In genomic region chr18:47930086-47930843, GRCh38 we compare ENCODE assay signal across 8 cellular contexts. TPM values are rescaled to one million over a fixed set of nuclear protein-coding genes. Genes with fewer than 3 reads are reported as not detected.
A peak's percentile ranks its signal among the peaks of the same experiment; 100 is the strongest.
DNase-seq lines count a peak whose midpoint lies in the region; ATAC-seq and TF ChIP-seq lines count a peak whose summit lies in the region.

TSS of gene SMAD2 (minus strand) at chr18:47930659. CDS start at chr18:47896756, 33,903 bp downstream.

- peak within 1 kb of the TSS; percentile 68 for H4K91ac ChIP-seq in IMR-90 (ENCODE audit: insufficient read depth, low read depth, low read length)

- peaks cover 86% of the 10 kb centered on the region for H3F3A ChIP-seq in neural progenitor cell (ENCODE audit: low read depth)

- no peak for TF ChIP-seq CTCF in IMR-90 (conservative IDR thresholded peaks at IDR 0.05; ENCODE audit: low read depth, low read length)
- TF ChIP-seq CTCF in RWPE2 (IDR thresholded peaks at IDR 0.05; ENCODE audit: poor library complexity, severe bottlenecking): no peak
- no peak for TF ChIP-seq CTCF in foreskin fibroblast (IDR thresholded peaks at IDR 0.05; ENCODE audit: low read depth, low read length)
- TF ChIP-seq CTCF in neural progenitor cell (IDR thresholded peaks at IDR 0.05): no peak

- H3K27ac Mint-ChIP-seq in neural progenitor cell: peak within 1 kb of the TSS; percentile 85

- peak within 1 kb of the TSS; percentile 51 for H3K14ac ChIP-seq in IMR-90 (replicated peaks; ENCODE audit: low read depth, low read length)

- peak within 1 kb of the TSS; percentile 98 for H3K27ac ChIP-seq in IMR-90 (ENCODE audit: insufficient read depth, low read length)
- H3K27ac ChIP-seq in RWPE2 (ENCODE audit: poor library complexity, severe bottlenecking): peak within 1 kb of the TSS; percentile 91
- H3K27ac ChIP-seq in neural progenitor cell: peak within 1 kb of the TSS; percentile 99
- peak within 1 kb of the TSS; percentile 76 for H3K27ac ChIP-seq in stomach smooth muscle (ENCODE audit: low read length)

- 0% methylated on average over 12 of the region's 87 CpGs; no CpG with 5 or more reads in 1 of the 2 experiments for WGBS in IMR-90 (ENCODE audit: extremely low coverage in 2 of 2, insufficient read length in 1 of 2), 2 experiments

- no peak for TF ChIP-seq RAD21 in IMR-90 (IDR thresholded peaks at IDR 0.05; ENCODE audit: low read length)

- peaks cover 3% of the 10 kb centered on the region for H3K36me3 Mint-ChIP-seq in neural progenitor cell

- peak within 1 kb of the TSS; percentile 58 for H3K18ac ChIP-seq in IMR-90 (ENCODE audit: low read depth, low read length)

- intact Hi-C loops in IMR-90 (cut with micrococcal nuclease): loop anchor here (2.0 to 5.0 kb wide), 2 partner anchors 93 to 158 kb away; no protein-coding TSS in a partner anchor

- H3K79me1 ChIP-seq in IMR-90 (ENCODE audit: low read depth in 1 of 2, low read length in 2 of 2): peaks cover 4 to 30% of the 10 kb centered on the region in 2 experiments; a peak in 2 of 4 replicates

- H4K20me1 ChIP-seq in IMR-90 (ENCODE audit: insufficient read depth, low read length) (peaks cover 30% of the 10 kb centered on the region; the same call in 1 of the 2 replicates), neural progenitor cell (ENCODE audit: low read depth) (peaks cover 47% of the 10 kb centered on the region)

- H2AFZ ChIP-seq in IMR-90 (replicated peaks; ENCODE audit: low read length, poor library complexity) (peak within 1 kb of the TSS; percentile 97), neural progenitor cell (replicated peaks) (peak within 1 kb of the TSS; percentile 76)

- H2AK5ac ChIP-seq in IMR-90 (ENCODE audit: low read depth, low read length): peak within 1 kb of the TSS; percentile 21; the same call in 1 of the 2 replicates

- H3K27me3 ChIP-seq in IMR-90 (ENCODE audit: control insufficient read depth, insufficient read depth, low read length) (no peaks in the 10 kb centered on the region; the same call in 1 of the 2 replicates), RWPE2 (ENCODE audit: insufficient read depth, poor library complexity, severe bottlenecking) (no peaks in the 10 kb centered on the region), neural progenitor cell (no peaks in the 10 kb centered on the region), stomach smooth muscle (ENCODE audit: control insufficient read depth in 1 of 2, insufficient read depth in 2 of 2, low read length in 2 of 2) (no peaks in the 10 kb centered on the region)

- H3K23ac ChIP-seq in IMR-90 (ENCODE audit: low read depth, low read length): peak within 1 kb of the TSS; percentile 55

- DNase-seq in DMS153 (lab: John Stamatoyannopoulos, UW) (peak; percentile 80), IMR-90 (peak; percentile 35), RWPE2 (ENCODE audit: low spot score) (peak; percentile 89), foreskin fibroblast (peak; percentile 73 to 89), neural progenitor cell (ENCODE audit: low spot score) (peak; percentile 93)
- DNase-seq in activated effector memory CD4-positive, alpha-beta T cell treated with anti-CD3 and anti-CD28 coated beads, Interleukin-2, amount 50 U/mL, for 16 hours: peak; percentile 91

- peak within 1 kb of the TSS; percentile 67 for H2BK120ac ChIP-seq in IMR-90 (ENCODE audit: low read depth, low read length)

- peak within 1 kb of the TSS; percentile 78 to 93; a peak in 3 of 4 replicates for H4K8ac ChIP-seq in IMR-90 (ENCODE audit: low read depth in 2 of 2, low read length in 2 of 2)

- BruUV-seq in IMR-90 (replicated peaks; lab: Mats Ljungman, UMichigan): no TSS peak

- peak within 1 kb of the TSS; percentile 89 for H3K56ac ChIP-seq in IMR-90 (ENCODE audit: extremely low read depth, insufficient read depth, low read length)

- no peaks in the 10 kb centered on the region for H3K9me3 ChIP-seq in IMR-90 (ENCODE audit: control insufficient read depth, insufficient read depth, low read length)
- no peaks in the 10 kb centered on the region for H3K9me3 ChIP-seq in RWPE2 (ENCODE audit: severe bottlenecking)
- no peaks in the 10 kb centered on the region for H3K9me3 ChIP-seq in neural progenitor cell (ENCODE audit: low read depth)
- no peaks in the 10 kb centered on the region for H3K9me3 ChIP-seq in stomach smooth muscle (ENCODE audit: control insufficient read depth in 2 of 2, low read length in 2 of 2)

- no peak within 1 kb of the TSS for H2BK20ac ChIP-seq in IMR-90 (ENCODE audit: low read depth, low read length)

- H3K4me2 ChIP-seq in IMR-90 (ENCODE audit: low read depth, low read length) (peak within 1 kb of the TSS; percentile 78), neural progenitor cell (peak within 1 kb of the TSS; percentile 97)

- H3K4ac ChIP-seq in IMR-90 (ENCODE audit: low read depth, low read length): peak within 1 kb of the TSS; percentile 88

- H3K9ac ChIP-seq in IMR-90 (ENCODE audit: low read depth, low read length) (peak within 1 kb of the TSS; percentile 98), neural progenitor cell (peak within 1 kb of the TSS; percentile 63), stomach smooth muscle (ENCODE audit: low read length in 2 of 2) (peak within 1 kb of the TSS; percentile 81 to 87)

- H3K36me3 ChIP-seq in IMR-90 (ENCODE audit: control insufficient read depth, insufficient read depth, low read length) (no peaks in the 10 kb centered on the region), RWPE2 (ENCODE audit: low read depth) (no peaks in the 10 kb centered on the region), neural progenitor cell (no peaks in the 10 kb centered on the region), stomach smooth muscle (ENCODE audit: control insufficient read depth in 2 of 2, insufficient read depth in 2 of 2, low read length in 2 of 2) (no peaks in the 10 kb centered on the region)

- H2BK15ac ChIP-seq in IMR-90 (ENCODE audit: low read depth, low read length): peak within 1 kb of the TSS; percentile 44; the same call in 1 of the 3 replicates

- peak within 1 kb of the TSS; percentile 66 for H4K5ac ChIP-seq in IMR-90 (ENCODE audit: low read depth, low read length)

- POLR2A ChIA-PET in IMR-90 (lab: Charles Lee; ENCODE audit: unreplicated experiment): interaction anchor here (0.6 to 0.7 kb wide), 2 partner anchors 53 to 375 kb away, joined by 3 to 10 read pairs; no protein-coding TSS in a partner anchor

- peaks cover 38% of the 10 kb centered on the region for H3K4me1 Mint-ChIP-seq in neural progenitor cell

- H3K4me3 Mint-ChIP-seq in neural progenitor cell: peak within 1 kb of the TSS; percentile 95

- in situ Hi-C loops in IMR-90 (cut with MboI; ENCODE audit: low sequenced_read_pairs): no loop called here

- H3K4me1 ChIP-seq in IMR-90 (ENCODE audit: control insufficient read depth, insufficient read depth, low read length): no peaks in the 10 kb centered on the region
- H3K4me1 ChIP-seq in RWPE2 (ENCODE audit: insufficient read depth, poor library complexity, severe bottlenecking): peaks cover 8% of the 10 kb centered on the region
- H3K4me1 ChIP-seq in neural progenitor cell: peaks cover 70% of the 10 kb centered on the region
- H3K4me1 ChIP-seq in stomach smooth muscle (ENCODE audit: control insufficient read depth, insufficient read depth, low read length): peaks cover 4% of the 10 kb centered on the region

- dilution Hi-C loops in IMR-90 (cut with HindIII; ENCODE audit: low sequenced_read_pairs, unreplicated experiment): no loop called here

- peaks cover 4% of the 10 kb centered on the region for H3K27me3 Mint-ChIP-seq in neural progenitor cell (ENCODE audit: insufficient read depth, low read depth)

- H3K4me3 ChIP-seq in IMR-90 (ENCODE audit: insufficient read depth, low read depth, low read length): peak within 1 kb of the TSS; percentile 98
- H3K4me3 ChIP-seq in RWPE2 (ENCODE audit: severe bottlenecking): peak within 1 kb of the TSS; percentile 52
- H3K4me3 ChIP-seq in foreskin fibroblast (ENCODE audit: low read depth in 1 of 2, low read length in 2 of 2): peak within 1 kb of the TSS; percentile 78 to 96
- H3K4me3 ChIP-seq in neural progenitor cell: peak within 1 kb of the TSS; percentile 99
- H3K4me3 ChIP-seq in stomach smooth muscle (ENCODE audit: low read length in 2 of 2): peak within 1 kb of the TSS; percentile 86 to 90

- H3K9me1 ChIP-seq in IMR-90 (ENCODE audit: insufficient read depth, low read length): peaks cover 7% of the 10 kb centered on the region

- peak within 1 kb of the TSS; percentile 82 for H2BK5ac ChIP-seq in IMR-90 (ENCODE audit: low read depth, low read length, poor library complexity, severe bottlenecking)

- no peak; the same call in 1 of the 2 replicates for TF ChIP-seq POLR2A in IMR-90 (IDR thresholded peaks at IDR 0.05; ENCODE audit: low read depth, low read length)

- H3K9me3 Mint-ChIP-seq in neural progenitor cell: peaks cover 2% of the 10 kb centered on the region

- CTCF ChIA-PET in IMR-90 (lab: Yijun Ruan, JAX): interaction anchor here (0.6 kb wide), 1 partner anchor 1039 kb away, joined by 3 read pairs; no protein-coding TSS in a partner anchor

- ATAC-seq in GM21526 (IDR thresholded peaks at IDR 0.05; ENCODE audit: low FRiP score, unreplicated experiment): peak; percentile 26
- ATAC-seq in IMR-90 (ENCODE audit: low read depth): peak; percentile 68
- peak; percentile 32 for ATAC-seq in RWPE2 (ENCODE audit: low read depth)

- H2AK9ac ChIP-seq in IMR-90 (replicated peaks; ENCODE audit: low read depth, low read length, poor library complexity): peak within 1 kb of the TSS; percentile 80

- H3K79me2 ChIP-seq in neural progenitor cell (ENCODE audit: low read depth): peaks cover 50% of the 10 kb centered on the region

TF ChIP-seq in IMR-90, 13 proteins besides CTCF, POLR2A, EP300 and RAD21:
- TF ChIP-seq MAFK (IDR thresholded peaks at IDR 0.05; ENCODE audit: low read depth, low read length): no peak
- peak; percentile 9; the same call in 1 of the 2 replicates for TF ChIP-seq MAZ (IDR thresholded peaks at IDR 0.05; ENCODE audit: borderline replicate concordance, low read depth, low read length)
- TF ChIP-seq, protein P1, sequence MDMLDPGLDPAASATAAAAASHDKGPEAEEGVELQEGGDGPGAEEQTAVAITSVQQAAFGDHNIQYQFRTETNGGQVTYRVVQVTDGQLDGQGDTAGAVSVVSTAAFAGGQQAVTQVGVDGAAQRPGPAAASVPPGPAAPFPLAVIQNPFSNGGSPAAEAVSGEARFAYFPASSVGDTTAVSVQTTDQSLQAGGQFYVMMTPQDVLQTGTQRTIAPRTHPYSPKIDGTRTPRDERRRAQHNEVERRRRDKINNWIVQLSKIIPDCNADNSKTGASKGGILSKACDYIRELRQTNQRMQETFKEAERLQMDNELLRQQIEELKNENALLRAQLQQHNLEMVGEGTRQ (IDR thresholded peaks at IDR 0.05; ENCODE audit: low read depth, low read length): peak; percentile 69; the same call in 1 of the 2 replicates
- TF ChIP-seq SMC3 (IDR thresholded peaks at IDR 0.05; ENCODE audit: low read depth, low read length): peak; percentile 1; the same call in 1 of the 2 replicates

RNA-seq across cellular contexts. Expression of gene SMAD2, which starts in this region (rescaled TPM):
- total RNA-seq in IMR-90 (2012; rRNA removed) (124 and 171 TPM in 2 replicates), neural progenitor cell (ENCODE audit: low replicate concordance) (170 and 233 TPM in 2 replicates)
- polyA plus RNA-seq in IMR-90 (2012; rRNA removed): 35.8 and 41.7 TPM in 2 replicates
- polyA plus RNA-seq in IMR-90 (2012; cell fraction: cytosol; rRNA removed): 9.2 and 21.8 TPM in 2 replicates
- polyA plus RNA-seq in IMR-90 (2012; cell fraction: nucleus; rRNA removed; ENCODE audit: low replicate concordance): 2.8 and 22.9 TPM in 2 replicates

Comparison
In these comparisons a context has a peak if more than half of its experiments do, and no peak if none do; other contexts are left out.
1. Peak in every context shown above with its lines: DNase-seq, ATAC-seq, H3K4me3 ChIP-seq and H3K27ac ChIP-seq.
2. DNase-seq: peak in every context shown above with its lines; median percentile 93 in neural progenitor cell; 91 in activated effector memory CD4-positive, alpha-beta T cell treated with anti-CD3 and anti-CD28 coated beads, Interleukin-2, amount 50 U/mL, for 16 hours; 89 in RWPE2; 81 in foreskin fibroblast; 80 in DMS153; 35 in IMR-90.